Comparison of ENCODE assay signal across 8 cellular contexts in genomic region chr20:41249781-41250281, GRCh38.
A peak's percentile ranks its signal among the peaks of the same experiment; 100 is the strongest.
DNase-seq lines count a peak whose midpoint lies in the region; ATAC-seq and TF ChIP-seq lines count a peak whose summit lies in the region.

No MANE protein-coding gene starts in this region.

- H3K27ac ChIP-seq in epithelial cell of prostate (peak overlapping the region; percentile 86), muscle layer of duodenum (ENCODE audit: low read length) (peak overlapping the region; percentile 90)

- no peak for ATAC-seq in GM18867 (IDR thresholded peaks at IDR 0.05; ENCODE audit: unreplicated experiment)

- peak; percentile 35 for DNase-seq in GM12865 (ENCODE audit: low read depth)
- DNase-seq in NOMO-1 treated with dmso at 0.1 percent for 144 hours (lab: John Stamatoyannopoulos, UW; ENCODE audit: unreplicated experiment): peak; percentile 63
- DNase-seq in epithelial cell of prostate (ENCODE audit: low read depth, low spot score): no peak
- DNase-seq in activated naive CD4-positive, alpha-beta T cell treated with Interleukin-2 at 50 U/mL for 16 hours: no peak
- no peak for DNase-seq in stimulated activated CD4-positive, alpha-beta T cell treated with anti-CD3 and anti-CD28 coated beads, Interleukin-15, amount 100 ng/mL, for 24 hours
- no peak for DNase-seq in NCI-H1436 treated with DMSO at 0.1 percent for 48 hours (lab: John Stamatoyannopoulos, UW)

- no peak overlapping the region for H3K4me3 ChIP-seq in GM12865 (ENCODE audit: low read depth, low read length)
- peak overlapping the region in 1 of 2 donors; percentile 21 for H3K4me3 ChIP-seq in muscle layer of duodenum (ENCODE audit: low read depth in 1 of 2, low read length in 2 of 2)

- peaks cover 25 to 52% of the 10 kb centered on the region in 2 donors for H3K4me1 ChIP-seq in muscle layer of duodenum (ENCODE audit: control insufficient read depth in 1 of 2, insufficient read depth in 2 of 2, low read length in 2 of 2)

- peaks cover 0 to 4% of the 10 kb centered on the region in 2 donors for H3K36me3 ChIP-seq in muscle layer of duodenum (ENCODE audit: control insufficient read depth in 1 of 2, insufficient read depth in 2 of 2, low read length in 2 of 2)

- peak; percentile 8 for TF ChIP-seq CTCF in GM12865 (IDR thresholded peaks at IDR 0.05; ENCODE audit: insufficient read depth, low read depth, low read length, missing control alignments)

- no peaks in the 10 kb centered on the region for H3K9me3 ChIP-seq in muscle layer of duodenum (ENCODE audit: control insufficient read depth in 1 of 2, low read length in 2 of 2)

- no peaks in the 10 kb centered on the region for H3K27me3 ChIP-seq in muscle layer of duodenum (ENCODE audit: low read depth, low read length)

Comparison
In these comparisons a context has a peak if more than half of its experiments do, and no peak if none do; other contexts are left out.
1. DNase-seq: peak in GM12865 (single experiment) and NOMO-1 treated with dmso at 0.1 percent for 144 hours (single experiment); none in epithelial cell of prostate (single experiment), activated naive CD4-positive, alpha-beta T cell treated with Interleukin-2 at 50 U/mL for 16 hours (single experiment), stimulated activated CD4-positive, alpha-beta T cell treated with anti-CD3 and anti-CD28 coated beads, Interleukin-15, amount 100 ng/mL, for 24 hours (single experiment) and NCI-H1436 treated with DMSO at 0.1 percent for 48 hours (single experiment).